Comparison of ENCODE assay signal across 34 cellular contexts in the genomic region with DNA sequence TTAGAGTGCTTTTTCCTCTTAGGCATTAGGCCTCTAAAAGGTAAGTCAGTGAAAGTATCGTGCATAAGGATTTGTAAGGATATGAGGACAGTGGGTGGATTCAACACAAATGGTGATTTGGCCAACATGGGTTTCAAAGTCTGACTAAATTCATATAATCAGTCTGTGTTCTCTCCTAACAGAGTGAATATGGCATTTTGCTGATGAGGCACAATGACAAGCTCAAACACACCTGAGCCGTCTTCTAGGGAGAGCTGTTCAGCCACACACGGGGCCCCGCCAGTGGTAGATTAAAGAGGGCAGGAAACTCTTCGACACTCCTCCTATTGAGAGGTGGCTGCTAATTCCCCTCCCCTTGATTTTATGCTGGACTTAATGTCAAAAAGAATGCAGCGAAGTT. TPM values are rescaled to one million over a fixed set of nuclear protein-coding genes. Genes with fewer than 3 reads are reported as not detected.
"Had no signal": no experiment of that assay in that cellular context is flagged by ENCODE, and none has a peak within 500 bp of the region (broad histone marks: within the 10 kb centered on the region; RNA-seq: fewer than 3 reads in every experiment).

No MANE protein-coding gene starts in this region.

- ATAC-seq: effector memory CD8-positive, alpha-beta T cell; esophagus mucosa; gastrocnemius medialis; heart right ventricle; left cardiac atrium; left lung; left ventricle myocardium superior; lower lobe of right lung; mucosa of descending colon had no signal

- H3K4me3 ChIP-seq: coronary artery, dorsolateral prefrontal cortex, esophagus squamous epithelium, gastrocnemius medialis, heart right ventricle, left lung, lower lobe of right lung, mucosa of descending colon had no signal

- H3K36me3 ChIP-seq: esophagus squamous epithelium, gastrocnemius medialis, heart right ventricle, left lung, lower lobe of right lung had no signal

- H3K27me3 ChIP-seq: esophagus squamous epithelium, gastrocnemius medialis, heart right ventricle had no signal

- H3K4me1 ChIP-seq: esophagus squamous epithelium, gastrocnemius medialis, heart right ventricle, left lung, lower lobe of right lung had no signal

- H3K27ac ChIP-seq: coronary artery, dorsolateral prefrontal cortex, epithelial cell of prostate, esophagus squamous epithelium, gastrocnemius medialis, heart right ventricle, left lung, lower lobe of right lung had no signal

- DNase-seq: dermis blood vessel endothelial cell; dorsolateral prefrontal cortex; effector CD4-positive, alpha-beta T cell; effector memory CD8-positive, alpha-beta T cell; endodermal cell; erythroblast; esophagus squamous epithelium; foreskin fibroblast; foreskin melanocyte; gastrocnemius medialis; glutamatergic neuron; head of caudate nucleus; heart right ventricle; hippocampal formation; left cardiac atrium; left lung; left ventricle myocardium superior; lower lobe of right lung; mesenchymal stem cell; mucosa of descending colon; naive B cell had no signal

- FAIRE-seq: colon, endometrium, islet of Langerhans, keratinocyte had no signal

- H3K9me3 ChIP-seq: esophagus squamous epithelium, gastrocnemius medialis, left lung, lower lobe of right lung, mucosa of descending colon had no signal

RNA-seq across cellular contexts. Expression of a gene that starts 59.5 kb away (rescaled TPM):
- total RNA-seq: dermis blood vessel endothelial cell, endodermal cell, esophagus mucosa, esophagus squamous epithelium, gastrocnemius medialis, glomerular endothelial cell, heart right ventricle, kidney epithelial cell, left cardiac atrium, left lung, left ventricle myocardium superior, lower leg skin, lower lobe of right lung, lung microvascular endothelial cell, mesenteric fat pad, mucosa of descending colon, myocyte had no signal
- polyA plus RNA-seq: heart right ventricle, keratinocyte had no signal
